ENCODE assay signal across 27 cellular contexts in the genomic region with DNA sequence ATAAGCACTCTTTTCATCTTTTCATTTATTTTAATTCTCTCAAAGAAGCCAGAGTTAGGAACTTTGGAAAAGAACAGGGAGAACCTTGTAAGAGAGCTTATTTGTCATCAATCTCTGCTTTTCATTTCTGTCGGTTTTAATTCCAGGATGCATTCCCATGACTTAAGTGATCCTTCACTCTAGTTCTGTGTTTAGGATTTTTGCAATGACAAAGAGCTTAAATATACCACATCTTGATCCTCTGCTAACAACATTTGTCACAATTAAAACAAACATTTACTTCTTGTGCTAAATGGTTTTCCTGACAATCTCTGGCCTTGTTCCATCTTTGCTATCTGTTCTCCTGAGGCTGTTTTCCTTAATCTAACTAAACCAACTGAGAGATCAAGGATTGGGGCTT.
DNase-seq lines count a peak whose midpoint lies in the region; ATAC-seq and TF ChIP-seq lines count a peak whose summit lies in the region.
"Had no signal": no experiment of that assay in that cellular context is flagged by ENCODE, and none has a peak within 500 bp of the region (broad histone marks: within the 10 kb centered on the region; RNA-seq: fewer than 3 reads in every experiment).

No MANE protein-coding gene starts in this region.

- H3K4me1 Mint-ChIP-seq in GM23338 (peaks cover 35% of the 10 kb centered on the region), glutamatergic neuron (ENCODE audit: low read depth, unreplicated experiment) (peaks cover 60% of the 10 kb centered on the region)
- H3K4me1 Mint-ChIP-seq in natural killer cell treated with Interleukin-12 subunit alpha and Interleukin-12 subunit beta and Interleukin-15 and Interleukin-18, amount 100 ng/mL, for 72 hours (ENCODE audit: low read depth in 2 of 2): no peaks in the 10 kb centered on the region
- H3K4me1 Mint-ChIP-seq: T-helper 17 cell had no signal

- TF ChIP-seq CTCF in GM23338 (conservative IDR thresholded peaks at IDR 0.05; ENCODE audit: low read depth in 2 of 2) (no peak), VCaP (conservative IDR thresholded peaks at IDR 0.05) (no peak), glutamatergic neuron (IDR thresholded peaks at IDR 0.05; ENCODE audit: partially characterized antibody, unreplicated experiment) (no peak)

- no peaks in the 10 kb centered on the region for H4K20me1 ChIP-seq in GM23338 (replicated peaks; ENCODE audit: insufficient read depth)
- H4K20me1 ChIP-seq: BLaER1 treated with 17β-estradiol and CSF1 and Interleukin-3, amounts not matched to agents 10 nM and 100 nM had no signal

- H4K91ac ChIP-seq in neuronal stem cell (ENCODE audit: low read depth, low read length, poor library complexity): no peak overlapping the region

- no peaks in the 10 kb centered on the region for H3K9me2 ChIP-seq in GM23338 (ENCODE audit: insufficient read depth)

- no peak overlapping the region for H4K8ac ChIP-seq in neuronal stem cell (ENCODE audit: low read depth, low read length)

- H3K36me3 ChIP-seq in GM23338 (ENCODE audit: insufficient read depth) (no peaks in the 10 kb centered on the region), neuronal stem cell (replicated peaks in 1 of 2; ENCODE audit: control insufficient read depth in 2 of 2, insufficient read depth in 2 of 2, low read length in 2 of 2) (no peaks in the 10 kb centered on the region)
- H3K36me3 ChIP-seq: BLaER1 treated with 17β-estradiol and CSF1 and Interleukin-3, amounts not matched to agents 10 nM and 100 nM; cardiac muscle cell; lower lobe of right lung; vagina had no signal

- no peaks in the 10 kb centered on the region for H3K27me3 Mint-ChIP-seq in GM23338 (ENCODE audit: insufficient read depth, low read depth, poor library complexity)
- H3K27me3 Mint-ChIP-seq in glutamatergic neuron (ENCODE audit: unreplicated experiment): peaks cover 6% of the 10 kb centered on the region
- no peaks in the 10 kb centered on the region for H3K27me3 Mint-ChIP-seq in natural killer cell treated with Interleukin-12 subunit alpha and Interleukin-12 subunit beta and Interleukin-15 and Interleukin-18, amount 100 ng/mL, for 72 hours
- H3K27me3 Mint-ChIP-seq: T-helper 17 cell had no signal

- H3K4me1 ChIP-seq in GM23338 (ENCODE audit: insufficient read depth): peaks cover 28% of the 10 kb centered on the region
- peaks cover 3 to 7% of the 10 kb centered on the region in 2 donors for H3K4me1 ChIP-seq in neuronal stem cell (ENCODE audit: control insufficient read depth in 2 of 2, insufficient read depth in 1 of 2, low read depth in 1 of 2, low read length in 2 of 2)
- H3K4me1 ChIP-seq: Caco-2, lower lobe of right lung, vagina had no signal

- no peak overlapping the region for H3K4me2 ChIP-seq in GM23338
- no peak overlapping the region for H3K4me2 ChIP-seq in neuronal stem cell (ENCODE audit: insufficient read depth, low read length, poor library complexity, severe bottlenecking)
- H3K4me2 ChIP-seq: BLaER1 treated with 17β-estradiol and CSF1 and Interleukin-3, amounts not matched to agents 10 nM and 100 nM had no signal

- H2AK5ac ChIP-seq in neuronal stem cell (ENCODE audit: low read depth, low read length): no peak overlapping the region

- ATAC-seq in GM23338 (no peak), GM21367 (IDR thresholded peaks at IDR 0.05; ENCODE audit: unreplicated experiment) (no peak), GM21737 (IDR thresholded peaks at IDR 0.05; ENCODE audit: unreplicated experiment) (no peak)
- no peak for ATAC-seq in natural killer cell treated with Interleukin-12 subunit alpha and Interleukin-12 subunit beta and Interleukin-15 and Interleukin-18, amount 100 ng/mL, for 72 hours
- ATAC-seq: activated T-cell treated with anti-CD3 and anti-CD28 coated beads, Interleukin-2, amount 50 U/mL, for 4 hours; GM12878; lower lobe of right lung; right cardiac atrium; stimulated activated naive CD8-positive, alpha-beta T cell treated with anti-CD3 and anti-CD28 coated beads, Interleukin-15, Interleukin-2, amounts not matched to agents 100 U/mL and 50 U/mL, for 24 hours; T-helper 17 cell had no signal

- no peak overlapping the region for H3K4ac ChIP-seq in neuronal stem cell (ENCODE audit: low read length)

- H3F3A ChIP-seq in GM23338 (replicated peaks; ENCODE audit: low read depth): no peaks in the 10 kb centered on the region

- WGBS in neuronal stem cell (ENCODE audit: extremely low coverage in 2 of 2, insufficient read length in 2 of 2, insufficient replicate concordance in 1 of 2), 2 donors: no CpG with 5 or more reads among the region's 1 CpG

- H3K4me3 ChIP-seq in GM23338 (no peak overlapping the region), neuronal stem cell (ENCODE audit: low read length in 2 of 2) (no peak overlapping the region)
- H3K4me3 ChIP-seq: BLaER1 treated with 17β-estradiol and CSF1 and Interleukin-3, amounts not matched to agents 10 nM and 100 nM; cardiac muscle cell; coronary artery; GM12878; lower lobe of right lung; vagina had no signal

- H2BK15ac ChIP-seq in neuronal stem cell (ENCODE audit: low read length): no peak overlapping the region

- no peak overlapping the region for H3K27ac ChIP-seq in GM23338 (ENCODE audit: low read depth)
- H3K27ac ChIP-seq in VCaP: peak overlapping the region; percentile 63
- H3K27ac ChIP-seq in neuronal stem cell (replicated peaks; ENCODE audit: low read length): peak overlapping the region; percentile 68
- H3K27ac ChIP-seq: BLaER1 treated with 17β-estradiol and CSF1 and Interleukin-3, amounts not matched to agents 10 nM and 100 nM; cardiac muscle cell; coronary artery; lower lobe of right lung; vagina had no signal

- no peak overlapping the region for H2BK12ac ChIP-seq in neuronal stem cell (ENCODE audit: low read length)

- H3K9me3 Mint-ChIP-seq in GM23338 (no peaks in the 10 kb centered on the region), glutamatergic neuron (ENCODE audit: unreplicated experiment) (peaks cover 10% of the 10 kb centered on the region)
- H3K9me3 Mint-ChIP-seq in natural killer cell treated with Interleukin-12 subunit alpha and Interleukin-12 subunit beta and Interleukin-15 and Interleukin-18, amount 100 ng/mL, for 72 hours: no peaks in the 10 kb centered on the region
- H3K9me3 Mint-ChIP-seq: activated T-cell treated with anti-CD3 and anti-CD28 coated beads, Interleukin-2, amount 50 U/mL, for 4 hours; HFFc6 had no signal

- no peaks in the 10 kb centered on the region for H3K79me2 ChIP-seq in GM23338 (replicated peaks; ENCODE audit: insufficient read depth)

- DNase-seq in GM23338 (ENCODE audit: low spot score): no peak
- no peak for DNase-seq in glutamatergic neuron
- DNase-seq in neuronal stem cell (ENCODE audit: low spot score): peak; percentile 14
- DNase-seq in natural killer cell treated with Interleukin-12 subunit alpha and Interleukin-12 subunit beta and Interleukin-15 and Interleukin-18, amount 100 ng/mL, for 72 hours (ENCODE audit: low spot score): no peak
- no peak for DNase-seq in foreskin melanocyte
- DNase-seq: activated CD4-positive, alpha-beta T cell treated with anti-CD3 and anti-CD28 coated beads for 4 hours; activated naive CD4-positive, alpha-beta T cell treated with Interleukin-2 at 50 U/mL for 16 hours; activated T-cell treated with anti-CD3 and anti-CD28 coated beads, Interleukin-2, amount 50 U/mL, for 4 hours; amniotic stem cell; Caco-2; DND-41; HFFc6; lower lobe of right lung; NCI-H1436 treated with DMSO at 0.1 percent for 48 hours; NCI-H510A; right cardiac atrium; stimulated activated CD4-positive, alpha-beta T cell treated with anti-CD3 and anti-CD28 coated beads, Interleukin-4, amount 100 ng/mL, for 4 hours; stimulated activated naive CD8-positive, alpha-beta T cell treated with anti-CD3 and anti-CD28 coated beads, Interleukin-15, Interleukin-2, amounts not matched to agents 100 U/mL and 50 U/mL, for 24 hours; T-helper 17 cell had no signal

- H3K36me3 Mint-ChIP-seq in GM23338 (ENCODE audit: low read depth) (peaks cover 4% of the 10 kb centered on the region; the same call in 1 of the 3 replicates), glutamatergic neuron (ENCODE audit: unreplicated experiment) (no peaks in the 10 kb centered on the region)
- H3K36me3 Mint-ChIP-seq in natural killer cell treated with Interleukin-12 subunit alpha and Interleukin-12 subunit beta and Interleukin-15 and Interleukin-18, amount 100 ng/mL, for 72 hours: peaks cover 4% of the 10 kb centered on the region

- H2AFZ ChIP-seq in GM23338 (peak overlapping the region; percentile 0; the same call in 1 of the 2 replicates), neuronal stem cell (ENCODE audit: low read length) (peak overlapping the region; percentile 45)

- no peak overlapping the region for H3K23ac ChIP-seq in neuronal stem cell (ENCODE audit: low read depth, low read length, poor library complexity)

- no peaks in the 10 kb centered on the region for H3K79me1 ChIP-seq in neuronal stem cell (ENCODE audit: low read depth, low read length)

- no peak overlapping the region for H3K18ac ChIP-seq in neuronal stem cell (ENCODE audit: low read length)

- no peaks in the 10 kb centered on the region for H3K27me3 ChIP-seq in GM23338 (ENCODE audit: insufficient read depth)
- no peaks in the 10 kb centered on the region for H3K27me3 ChIP-seq in neuronal stem cell (ENCODE audit: control insufficient read depth in 3 of 3, insufficient read depth in 3 of 3, low read depth in 1 of 3, low read length in 3 of 3)
- H3K27me3 ChIP-seq: BLaER1 treated with 17β-estradiol and CSF1 and Interleukin-3, amounts not matched to agents 10 nM and 100 nM; cardiac muscle cell; vagina had no signal

- H2BK5ac ChIP-seq in neuronal stem cell (ENCODE audit: low read length): no peak overlapping the region

- no peak overlapping the region for H3K14ac ChIP-seq in neuronal stem cell (ENCODE audit: low read length)

- no peaks in the 10 kb centered on the region for H3K9me3 ChIP-seq in neuronal stem cell (replicated peaks in 1 of 2; ENCODE audit: control insufficient read depth in 2 of 2, insufficient read depth in 1 of 2, low read depth in 1 of 2, low read length in 2 of 2)
- H3K9me3 ChIP-seq: BLaER1 treated with 17β-estradiol and CSF1 and Interleukin-3, amounts not matched to agents 10 nM and 100 nM; Caco-2; lower lobe of right lung; vagina had no signal

- no peak overlapping the region for H3K9ac ChIP-seq in neuronal stem cell (ENCODE audit: low read depth, low read length, poor library complexity)
- H3K9ac ChIP-seq: BLaER1 treated with 17β-estradiol and CSF1 and Interleukin-3, amounts not matched to agents 10 nM and 100 nM had no signal

- H3K4me3 Mint-ChIP-seq in GM23338: no peak overlapping the region
- H3K4me3 Mint-ChIP-seq in glutamatergic neuron (ENCODE audit: unreplicated experiment): peak overlapping the region; percentile 23
- no peak overlapping the region for H3K4me3 Mint-ChIP-seq in natural killer cell treated with Interleukin-12 subunit alpha and Interleukin-12 subunit beta and Interleukin-15 and Interleukin-18, amount 100 ng/mL, for 72 hours
- H3K4me3 Mint-ChIP-seq: activated T-cell treated with anti-CD3 and anti-CD28 coated beads, Interleukin-2, amount 50 U/mL, for 4 hours; HFFc6; T-helper 17 cell had no signal

- H3K27ac Mint-ChIP-seq in GM23338: no peak overlapping the region
- peak overlapping the region; percentile 56 for H3K27ac Mint-ChIP-seq in glutamatergic neuron (ENCODE audit: unreplicated experiment)
- no peak overlapping the region for H3K27ac Mint-ChIP-seq in natural killer cell treated with Interleukin-12 subunit alpha and Interleukin-12 subunit beta and Interleukin-15 and Interleukin-18, amount 100 ng/mL, for 72 hours
- H3K27ac Mint-ChIP-seq: HFFc6, T-helper 17 cell had no signal

- no peak overlapping the region for H2BK120ac ChIP-seq in neuronal stem cell (ENCODE audit: low read depth, low read length)
